In genomic region chr2:96188821-96189526, GRCh38 we compare ENCODE assay signal across 23 cellular contexts. TPM values are rescaled to one million over a fixed set of nuclear protein-coding genes. Genes with fewer than 3 reads are reported as not detected.
"Had no signal": no experiment of that assay in that cellular context is flagged by ENCODE, and none has a peak within 500 bp of the region (broad histone marks: within the 10 kb centered on the region; RNA-seq: fewer than 3 reads in every experiment).

No MANE protein-coding gene starts in this region.

- H3K27ac ChIP-seq: coronary artery, dorsolateral prefrontal cortex, neutrophil, suprapubic skin, tibial artery, upper lobe of left lung, uterus had no signal

- H3K27ac Mint-ChIP-seq: immature natural killer cell; naive thymus-derived CD4-positive, alpha-beta T cell had no signal

- H3K36me3 ChIP-seq: uterus had no signal

- ATAC-seq: heart right ventricle; left cardiac atrium; left ventricle myocardium superior; naive thymus-derived CD4-positive, alpha-beta T cell had no signal

- H3K27me3 Mint-ChIP-seq: naive thymus-derived CD4-positive, alpha-beta T cell had no signal

- H3K9me3 ChIP-seq: heart right ventricle, neutrophil, suprapubic skin, tibial artery, upper lobe of left lung, uterus had no signal

- H3K4me1 ChIP-seq: suprapubic skin, upper lobe of left lung, uterus had no signal

- H3K27me3 ChIP-seq: dorsolateral prefrontal cortex, heart right ventricle, neutrophil, suprapubic skin, tibial artery, upper lobe of left lung, uterus had no signal

- H3K4me3 ChIP-seq: coronary artery, dorsolateral prefrontal cortex, heart right ventricle, lung, suprapubic skin, tibial artery, upper lobe of left lung, uterus had no signal

- H3K4me3 Mint-ChIP-seq: immature natural killer cell; naive thymus-derived CD4-positive, alpha-beta T cell had no signal

- DNase-seq: cerebellar nuclear complex; dorsolateral prefrontal cortex; effector CD8-positive, alpha-beta T cell; heart right ventricle; immature natural killer cell; kidney; left cardiac atrium; left ventricle myocardium superior; mesenchymal stem cell; naive thymus-derived CD4-positive, alpha-beta T cell; small intestine; stimulated activated CD4-positive, alpha-beta T cell treated with anti-CD3 and anti-CD28 coated beads, Interleukin-12 subunit alpha, Interleukin-12 subunit beta, amount 100 ng/mL, for 4 hours; stimulated activated naive CD4-positive, alpha-beta T cell treated with Interleukin-2 at 50 U/mL for 16 hours; tibial artery; upper lobe of left lung; uterus had no signal

- H3K9me3 Mint-ChIP-seq: immature natural killer cell; naive thymus-derived CD4-positive, alpha-beta T cell had no signal

RNA-seq across cellular contexts. Expression of gene ASTL, which starts 50.7 kb away (rescaled TPM):
- total RNA-seq: frontal cortex, heart right ventricle, kidney, left cardiac atrium, left ventricle myocardium superior, lung, osteoblast, pulmonary artery endothelial cell, uterus had no signal
